8 cellular contexts compared by ENCODE assay signal in the genomic region with DNA sequence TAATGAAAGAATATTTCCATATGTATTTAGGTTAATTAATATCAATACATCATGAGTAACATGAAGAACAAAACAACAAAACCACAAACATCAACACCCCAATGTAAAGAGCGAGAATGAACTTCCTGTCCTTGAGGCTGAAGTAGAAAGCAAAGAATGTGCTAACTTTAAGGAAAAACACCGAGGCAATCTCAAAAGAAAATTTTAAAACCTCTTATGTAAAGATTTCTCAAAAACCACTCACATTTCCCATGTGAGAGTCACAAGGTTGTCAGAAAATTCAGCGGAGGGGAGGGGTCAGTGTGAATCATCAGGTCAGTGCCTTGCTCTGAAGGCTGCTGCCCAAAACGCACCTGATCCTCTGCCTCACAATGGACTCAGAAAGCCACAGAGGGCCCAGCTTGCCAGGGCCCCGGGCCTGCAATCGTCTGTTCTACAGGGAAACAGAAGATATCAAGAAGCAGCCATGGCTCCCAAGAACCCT.
DNase-seq lines count a peak whose midpoint lies in the region; ATAC-seq and TF ChIP-seq lines count a peak whose summit lies in the region.

No MANE protein-coding gene starts in this region.

- no peaks in the 10 kb centered on the region for H3K9me3 Mint-ChIP-seq in T-helper 1 cell treated with Interleukin-12 subunit alpha and Interleukin-12 subunit beta and Interleukin-4 antibody, amounts not matched to agents 30 μg/mL and 1 μg/mL, for 36 hours
- no peaks in the 10 kb centered on the region for H3K9me3 Mint-ChIP-seq in effector memory CD8-positive, alpha-beta T cell

- peaks cover 31% of the 10 kb centered on the region for H3K79me2 ChIP-seq in parathyroid adenoma

- TF ChIP-seq CTCF in GM12865 (IDR thresholded peaks at IDR 0.05; ENCODE audit: insufficient read depth, low read depth, low read length, missing control alignments) (no peak), parathyroid adenoma (IDR thresholded peaks at IDR 0.05) (no peak)

- H3K27me3 Mint-ChIP-seq in T-helper 1 cell treated with Interleukin-12 subunit alpha and Interleukin-12 subunit beta and Interleukin-4 antibody, amounts not matched to agents 30 μg/mL and 1 μg/mL, for 36 hours (ENCODE audit: low read depth), result no peaks in the 10 kb centered on the region
- no peaks in the 10 kb centered on the region for H3K27me3 Mint-ChIP-seq in effector memory CD8-positive, alpha-beta T cell

- no peaks in the 10 kb centered on the region for H3K27me3 ChIP-seq in parathyroid adenoma (ENCODE audit: control insufficient read depth, insufficient read depth, low read length)

- H3K9ac ChIP-seq in parathyroid adenoma, result no peak overlapping the region

- peak; percentile 40 for DNase-seq in GM12865 (ENCODE audit: low read depth)
- DNase-seq in effector memory CD8-positive, alpha-beta T cell, result peak; percentile 9 to 21 (median 17)
- DNase-seq in KBM-7, result no peak
- DNase-seq in NCI-H146 (lab: John Stamatoyannopoulos, UW), result no peak

- H3K36me3 Mint-ChIP-seq in T-helper 1 cell treated with Interleukin-12 subunit alpha and Interleukin-12 subunit beta and Interleukin-4 antibody, amounts not matched to agents 30 μg/mL and 1 μg/mL, for 36 hours (ENCODE audit: low read depth), result peaks cover 46% of the 10 kb centered on the region
- peaks cover 41% of the 10 kb centered on the region for H3K36me3 Mint-ChIP-seq in effector memory CD8-positive, alpha-beta T cell (ENCODE audit: insufficient read depth)

- peak overlapping the region; percentile 59 for H3K4me2 ChIP-seq in parathyroid adenoma (ENCODE audit: low read length)

- in situ Hi-C loops in KBM-7 (cut with MboI; ENCODE audit: low pct_unique_long_range_greater_than_20kb, low sequenced_read_pairs), result no loop called here

- ATAC-seq in effector memory CD8-positive, alpha-beta T cell (replicated peaks), result peak; percentile 71
- ATAC-seq in GM21515 (IDR thresholded peaks at IDR 0.05; ENCODE audit: unreplicated experiment), result no peak
- no peak for ATAC-seq in GM21786 (IDR thresholded peaks at IDR 0.05; ENCODE audit: unreplicated experiment)

- peak overlapping the region; percentile 47 for H3K27ac ChIP-seq in parathyroid adenoma

- H3K36me3 ChIP-seq in parathyroid adenoma (ENCODE audit: control insufficient read depth, insufficient read depth, low read length), result no peaks in the 10 kb centered on the region

- peaks cover 25% of the 10 kb centered on the region for H3K4me1 ChIP-seq in parathyroid adenoma

- H2AFZ ChIP-seq in parathyroid adenoma, result no peak overlapping the region

- H3K4me3 Mint-ChIP-seq in T-helper 1 cell treated with Interleukin-12 subunit alpha and Interleukin-12 subunit beta and Interleukin-4 antibody, amounts not matched to agents 30 μg/mL and 1 μg/mL, for 36 hours, result peak overlapping the region; percentile 57
- peak overlapping the region; percentile 73 to 79 for H3K4me3 Mint-ChIP-seq in effector memory CD8-positive, alpha-beta T cell

- H3K4me1 Mint-ChIP-seq in T-helper 1 cell treated with Interleukin-12 subunit alpha and Interleukin-12 subunit beta and Interleukin-4 antibody, amounts not matched to agents 30 μg/mL and 1 μg/mL, for 36 hours (ENCODE audit: low read depth), result peaks cover 47% of the 10 kb centered on the region
- peaks cover 51 to 56% of the 10 kb centered on the region in 2 donors for H3K4me1 Mint-ChIP-seq in effector memory CD8-positive, alpha-beta T cell (ENCODE audit: low read depth in 2 of 2)

- H3K4me3 ChIP-seq in GM12865 (ENCODE audit: low read depth, low read length) (peak overlapping the region; percentile 14; the same call in 1 of the 2 replicates), parathyroid adenoma (ENCODE audit: low read depth, low read length) (peak overlapping the region; percentile 33)

- H3K27ac Mint-ChIP-seq in T-helper 1 cell treated with Interleukin-12 subunit alpha and Interleukin-12 subunit beta and Interleukin-4 antibody, amounts not matched to agents 30 μg/mL and 1 μg/mL, for 36 hours, result peak overlapping the region; percentile 86
- H3K27ac Mint-ChIP-seq in effector memory CD8-positive, alpha-beta T cell, result peak overlapping the region; percentile 96

- H3K9me3 ChIP-seq in parathyroid adenoma (ENCODE audit: control insufficient read depth, low read length), result no peaks in the 10 kb centered on the region

Comparison
In these comparisons a context has a peak if more than half of its experiments do, and no peak if none do; other contexts are left out.
1. DNase-seq: peak in GM12865 (single experiment) and effector memory CD8-positive, alpha-beta T cell (3 of 3); none in KBM-7 (single experiment) and NCI-H146 (single experiment).